In genomic region chr18:23369231-23369630, GRCh38 we compare ENCODE assay signal across 17 cellular contexts.
A peak's percentile ranks its signal among the peaks of the same experiment; 100 is the strongest.
DNase-seq lines count a peak whose midpoint lies in the region; ATAC-seq and TF ChIP-seq lines count a peak whose summit lies in the region.
"Had no signal": no experiment of that assay in that cellular context is flagged by ENCODE, and none has a peak within 500 bp of the region (broad histone marks: within the 10 kb centered on the region; RNA-seq: fewer than 3 reads in every experiment).

No MANE protein-coding gene starts in this region.

- H3K4me3 ChIP-seq in right cardiac atrium (ENCODE audit: low read length) = no peak overlapping the region
- H3K4me3 ChIP-seq in thoracic aorta = no peak overlapping the region
- no peak overlapping the region for H3K4me3 ChIP-seq in vagina
- H3K4me3 ChIP-seq: BLaER1 treated with 17β-estradiol and CSF1 and Interleukin-3, amounts not matched to agents 10 nM and 100 nM had no signal

- TF ChIP-seq CTCF in thoracic aorta (IDR thresholded peaks at IDR 0.05) = no peak
- TF ChIP-seq CTCF in vagina (IDR thresholded peaks at IDR 0.05) = no peak

- H3K4me1 ChIP-seq in right cardiac atrium (ENCODE audit: control insufficient read depth, insufficient read depth, low read length) = peaks cover 7% of the 10 kb centered on the region
- H3K4me1 ChIP-seq in thoracic aorta (ENCODE audit: control insufficient read depth in 1 of 2, low read depth in 2 of 2) = peaks cover 16 to 36% of the 10 kb centered on the region in 2 donors
- peaks cover 11% of the 10 kb centered on the region for H3K4me1 ChIP-seq in vagina
- H3K4me1 ChIP-seq: BLaER1 treated with 17β-estradiol and CSF1 and Interleukin-3, amounts not matched to agents 10 nM and 100 nM had no signal

- H3K27ac ChIP-seq in right cardiac atrium (ENCODE audit: low read length) (peak overlapping the region; percentile 9), thoracic aorta (peak overlapping the region; percentile 60 to 69), vagina (no peak overlapping the region)
- H3K27ac ChIP-seq: BLaER1 treated with 17β-estradiol and CSF1 and Interleukin-3, amounts not matched to agents 10 nM and 100 nM had no signal

- 81% methylated on average over 3 of the region's 3 CpGs for WGBS in right cardiac atrium

- intact Hi-C loops in right cardiac atrium (cut with DNase I) = no loop called here
- intact Hi-C loops in cardiac septum (cut with DNase I) = no loop called here
- intact Hi-C loops in vagina (cut with DNase I) = loop anchor here (5.0 kb wide), 1 partner anchor 112 kb away; no protein-coding TSS in a partner anchor

- DNase-seq in right cardiac atrium = no peak
- no peak for DNase-seq in cardiac septum (ENCODE audit: low spot score)
- peak; percentile 6 for DNase-seq in cerebellum (ENCODE audit: low spot score)
- DNase-seq in hippocampal formation (lab: John Stamatoyannopoulos, UW) = peak; percentile 4 to 43
- no peak for DNase-seq in thoracic aorta (ENCODE audit: low spot score)
- DNase-seq in iPS-NIHi11 (ENCODE audit: low spot score) = no peak
- no peak for DNase-seq in vagina (ENCODE audit: extremely low spot score in 2 of 2)
- DNase-seq in T-helper 9 cell = no peak
- DNase-seq: 8988T, DMS 273 treated with DMSO at 0.1 percent for 48 hours, H7, Kasumi-1, NCI-H1417, NCI-H2029, NCI-H2171 treated with DMSO at 0.1 percent for 48 hours, NCI-H510A treated with DMSO at 0.1 percent for 48 hours had no signal

- H3K9me3 ChIP-seq in right cardiac atrium (ENCODE audit: control insufficient read depth, low read length) (no peaks in the 10 kb centered on the region), thoracic aorta (no peaks in the 10 kb centered on the region), vagina (no peaks in the 10 kb centered on the region)
- H3K9me3 ChIP-seq: BLaER1 treated with 17β-estradiol and CSF1 and Interleukin-3, amounts not matched to agents 10 nM and 100 nM had no signal

- ATAC-seq in right cardiac atrium (no peak), thoracic aorta (ENCODE audit: insufficient number of reproducible peaks, low FRiP score, low read depth) (no peak)

- no peaks in the 10 kb centered on the region for H3K36me3 ChIP-seq in thoracic aorta
- no peaks in the 10 kb centered on the region for H3K36me3 ChIP-seq in vagina

- H3K27me3 ChIP-seq in right cardiac atrium (ENCODE audit: control insufficient read depth, insufficient read depth) (no peaks in the 10 kb centered on the region), thoracic aorta (replicated peaks; ENCODE audit: insufficient read depth) (no peaks in the 10 kb centered on the region), vagina (no peaks in the 10 kb centered on the region)
- H3K27me3 ChIP-seq: BLaER1 treated with 17β-estradiol and CSF1 and Interleukin-3, amounts not matched to agents 10 nM and 100 nM had no signal

- no peak for TF ChIP-seq POLR2A in vagina (IDR thresholded peaks at IDR 0.05)

Comparison
In these comparisons a context has a peak if more than half of its experiments do, and no peak if none do; other contexts are left out.
1. DNase-seq: peak in cerebellum (single experiment) and hippocampal formation (2 of 2); none in right cardiac atrium (0 of 3), cardiac septum (single experiment), thoracic aorta (single experiment), iPS-NIHi11 (single experiment), vagina (0 of 2) and T-helper 9 cell (single experiment).